ENCODE assay signal across 9 cellular contexts in the genomic region with DNA sequence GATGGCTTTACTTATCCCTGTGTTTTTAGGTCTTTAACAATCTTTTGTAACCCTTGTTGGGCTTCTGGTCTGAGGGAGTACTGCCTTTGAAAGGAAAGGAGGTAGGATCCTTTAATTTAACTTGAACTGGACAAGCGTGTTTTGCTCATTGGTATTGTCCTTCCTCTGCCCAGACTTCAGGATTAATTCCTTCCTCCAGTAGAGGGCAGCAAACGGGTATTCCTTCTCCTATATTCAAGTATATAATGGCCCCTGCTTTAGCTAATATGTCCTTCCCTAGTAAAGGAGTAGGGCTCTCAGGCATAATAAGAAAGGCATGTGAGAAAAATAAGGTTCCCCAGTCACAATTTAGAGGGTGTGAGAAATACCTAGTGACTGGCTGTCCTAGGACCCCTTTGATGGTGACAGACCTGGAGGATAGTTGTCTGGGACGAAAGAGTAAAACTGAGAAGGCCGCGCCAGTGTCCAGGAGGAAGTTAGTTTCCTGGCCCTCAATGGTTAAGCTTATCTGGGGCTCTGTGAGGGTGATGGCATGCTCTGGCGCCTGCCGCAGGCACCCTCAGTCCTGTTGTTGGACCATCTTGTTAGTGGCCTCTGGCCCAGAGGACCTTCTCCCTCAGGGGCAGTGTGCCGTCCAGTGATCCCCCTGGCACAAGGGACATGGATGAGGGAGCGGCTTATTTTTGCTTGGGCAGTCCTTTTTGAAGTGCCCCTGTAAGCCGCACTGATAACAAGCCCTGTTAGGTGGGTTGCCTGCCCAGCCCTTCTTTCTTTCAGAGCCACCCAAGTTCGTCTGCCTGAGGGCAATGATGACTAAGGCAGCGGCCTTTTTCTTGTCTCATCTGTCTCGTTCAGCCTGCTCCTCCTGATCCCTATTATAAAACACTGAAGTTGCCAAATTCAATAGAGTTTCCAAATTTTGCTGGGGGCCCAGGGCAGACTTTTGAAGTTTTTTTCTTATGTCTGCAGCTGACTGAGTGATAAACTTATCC. TPM values are rescaled to one million over a fixed set of nuclear protein-coding genes. Genes with fewer than 3 reads are reported as not detected.
DNase-seq lines count a peak whose midpoint lies in the region; ATAC-seq and TF ChIP-seq lines count a peak whose summit lies in the region.
"Had no signal": no experiment of that assay in that cellular context is flagged by ENCODE, and none has a peak within 500 bp of the region (broad histone marks: within the 10 kb centered on the region; RNA-seq: fewer than 3 reads in every experiment).

No MANE protein-coding gene starts in this region.

- H3K9ac ChIP-seq in neuronal stem cell (ENCODE audit: low read depth, low read length, poor library complexity): peak overlapping the region; percentile 47

- CTCF ChIA-PET in activated CD4-positive, alpha-beta T cell treated with anti-CD3 and anti-CD28 coated beads for 36 hours (lab: Charles Lee): interaction anchor here (0.7 to 1.9 kb wide), 3 partner anchors 15 to 19 kb away, joined by 3 to 5 read pairs (median 3); no protein-coding TSS in a partner anchor
- CTCF ChIA-PET in WTC11 (lab: Charles Lee): interaction anchor here (0.6 to 1.2 kb wide), 8 partner anchors 8 to 221 kb away, joined by 3 to 5 read pairs (median 4); no protein-coding TSS in a partner anchor

- peak; percentile 51 for TF ChIP-seq CTCF in WTC11 (IDR thresholded peaks at IDR 0.05)

- H2AFZ ChIP-seq in neuronal stem cell (ENCODE audit: low read length): peak overlapping the region; percentile 30

- H3K9me3 ChIP-seq in neuronal stem cell (replicated peaks in 1 of 2; ENCODE audit: control insufficient read depth in 2 of 2, insufficient read depth in 1 of 2, low read depth in 1 of 2, low read length in 2 of 2): no peaks in the 10 kb centered on the region

- no CpG with 5 or more reads among the region's 13 CpGs for WGBS in neuronal stem cell (ENCODE audit: extremely low coverage in 2 of 2, insufficient read length in 2 of 2, insufficient replicate concordance in 1 of 2), 2 donors

- H3K9me3 Mint-ChIP-seq in activated CD4-positive, alpha-beta T cell treated with anti-CD3 and anti-CD28 coated beads for 36 hours (ENCODE audit: low read depth): no peaks in the 10 kb centered on the region
- H3K9me3 Mint-ChIP-seq in WTC11: peaks cover 12% of the 10 kb centered on the region
- H3K9me3 Mint-ChIP-seq in stimulated activated memory B cell treated with anti-CD40 and anti-IgM and Interleukin-4, amounts not matched to agents 10 μg/mL and 1 μg/mL and 100 μg/mL, for 72 hours: no peaks in the 10 kb centered on the region

- no peak overlapping the region for H2AK5ac ChIP-seq in neuronal stem cell (ENCODE audit: low read depth, low read length)

- no peak overlapping the region for H3K4me2 ChIP-seq in neuronal stem cell (ENCODE audit: insufficient read depth, low read length, poor library complexity, severe bottlenecking)

- H3K27ac Mint-ChIP-seq in activated CD4-positive, alpha-beta T cell treated with anti-CD3 and anti-CD28 coated beads for 36 hours: no peak overlapping the region
- H3K27ac Mint-ChIP-seq in WTC11: no peak overlapping the region
- no peak overlapping the region for H3K27ac Mint-ChIP-seq in stimulated activated memory B cell treated with anti-CD40 and anti-IgM and Interleukin-4, amounts not matched to agents 10 μg/mL and 1 μg/mL and 100 μg/mL, for 72 hours
- H3K27ac Mint-ChIP-seq: activated naive CD8-positive, alpha-beta T cell had no signal

- ATAC-seq in activated CD4-positive, alpha-beta T cell treated with anti-CD3 and anti-CD28 coated beads for 36 hours: no peak
- ATAC-seq in WTC11: peak; percentile 86
- ATAC-seq in stimulated activated memory B cell treated with anti-CD40 and anti-IgM and Interleukin-4, amounts not matched to agents 10 μg/mL and 1 μg/mL and 100 μg/mL, for 72 hours: no peak
- no peak for ATAC-seq in HG03442 (IDR thresholded peaks at IDR 0.05; ENCODE audit: unreplicated experiment)

- no peak overlapping the region for H4K8ac ChIP-seq in neuronal stem cell (ENCODE audit: low read depth, low read length)

- no peak overlapping the region for H4K91ac ChIP-seq in neuronal stem cell (ENCODE audit: low read depth, low read length, poor library complexity)

- H3K36me3 ChIP-seq in neuronal stem cell (replicated peaks in 1 of 2; ENCODE audit: control insufficient read depth in 2 of 2, insufficient read depth in 2 of 2, low read length in 2 of 2): no peaks in the 10 kb centered on the region

- no peak overlapping the region for H3K14ac ChIP-seq in neuronal stem cell (ENCODE audit: low read length)

- no peaks in the 10 kb centered on the region for H3K79me1 ChIP-seq in neuronal stem cell (ENCODE audit: low read depth, low read length)

- peaks cover 4% of the 10 kb centered on the region for H3K4me1 Mint-ChIP-seq in activated CD4-positive, alpha-beta T cell treated with anti-CD3 and anti-CD28 coated beads for 36 hours
- peaks cover 9% of the 10 kb centered on the region; the same call in 1 of the 2 replicates for H3K4me1 Mint-ChIP-seq in WTC11
- no peaks in the 10 kb centered on the region for H3K4me1 Mint-ChIP-seq in stimulated activated memory B cell treated with anti-CD40 and anti-IgM and Interleukin-4, amounts not matched to agents 10 μg/mL and 1 μg/mL and 100 μg/mL, for 72 hours

- no peaks in the 10 kb centered on the region for H3K27me3 ChIP-seq in neuronal stem cell (ENCODE audit: control insufficient read depth in 3 of 3, insufficient read depth in 3 of 3, low read depth in 1 of 3, low read length in 3 of 3)

- no peak overlapping the region for H2BK12ac ChIP-seq in neuronal stem cell (ENCODE audit: low read length)

- H3K4me3 Mint-ChIP-seq in activated CD4-positive, alpha-beta T cell treated with anti-CD3 and anti-CD28 coated beads for 36 hours: no peak overlapping the region
- no peak overlapping the region for H3K4me3 Mint-ChIP-seq in WTC11
- no peak overlapping the region for H3K4me3 Mint-ChIP-seq in stimulated activated memory B cell treated with anti-CD40 and anti-IgM and Interleukin-4, amounts not matched to agents 10 μg/mL and 1 μg/mL and 100 μg/mL, for 72 hours
- H3K4me3 Mint-ChIP-seq: activated naive CD8-positive, alpha-beta T cell had no signal

- intact Hi-C loops in activated CD4-positive, alpha-beta T cell treated with anti-CD3 and anti-CD28 coated beads for 36 hours (cut with DNase I, micrococcal nuclease): loop anchor here (2.0 to 10.0 kb wide), 4 partner anchors 86 to 256 kb away; partner anchors contain the start of genes NXPE4 (in 1 of the 2) and REXO2 (in 1 of the 2)

- H2BK15ac ChIP-seq in neuronal stem cell (ENCODE audit: low read length): no peak overlapping the region

- H3K4ac ChIP-seq in neuronal stem cell (ENCODE audit: low read length): no peak overlapping the region

- no peak overlapping the region for H3K18ac ChIP-seq in neuronal stem cell (ENCODE audit: low read length)

- no peaks in the 10 kb centered on the region for H3K4me1 ChIP-seq in neuronal stem cell (ENCODE audit: control insufficient read depth in 2 of 2, insufficient read depth in 1 of 2, low read depth in 1 of 2, low read length in 2 of 2)

- peak; percentile 38 for DNase-seq in activated CD4-positive, alpha-beta T cell treated with anti-CD3 and anti-CD28 coated beads for 36 hours
- no peak for DNase-seq in activated CD4-positive, alpha-beta T cell treated with anti-CD3 and anti-CD28 coated beads for 1 hour
- peak; percentile 36 for DNase-seq in NCI-H146 treated with DMSO at 0.1 percent for 48 hours (lab: John Stamatoyannopoulos, UW; ENCODE audit: unreplicated experiment)
- peak; percentile 34 for DNase-seq in WTC11 (ENCODE audit: low spot score)
- DNase-seq in fibroblast of peridontal ligament (ENCODE audit: extremely low read depth): peak; percentile 91
- peak; percentile 35 for DNase-seq in neuronal stem cell (ENCODE audit: low spot score)

- H3K27me3 Mint-ChIP-seq in activated CD4-positive, alpha-beta T cell treated with anti-CD3 and anti-CD28 coated beads for 36 hours: no peaks in the 10 kb centered on the region
- no peaks in the 10 kb centered on the region for H3K27me3 Mint-ChIP-seq in WTC11 (ENCODE audit: low read depth)
- no peaks in the 10 kb centered on the region for H3K27me3 Mint-ChIP-seq in stimulated activated memory B cell treated with anti-CD40 and anti-IgM and Interleukin-4, amounts not matched to agents 10 μg/mL and 1 μg/mL and 100 μg/mL, for 72 hours
- H3K27me3 Mint-ChIP-seq: activated naive CD8-positive, alpha-beta T cell had no signal

- no peak overlapping the region for H3K27ac ChIP-seq in neuronal stem cell (replicated peaks; ENCODE audit: low read length)

- H3K23ac ChIP-seq in neuronal stem cell (ENCODE audit: low read depth, low read length, poor library complexity): no peak overlapping the region

- no peak overlapping the region for H2BK5ac ChIP-seq in neuronal stem cell (ENCODE audit: low read length)

- POLR2A ChIA-PET in activated CD4-positive, alpha-beta T cell treated with anti-CD3 and anti-CD28 coated beads for 36 hours (lab: Charles Lee): no interaction called here
- POLR2A ChIA-PET in WTC11 (lab: Charles Lee): no interaction called here

- H3K36me3 Mint-ChIP-seq in activated CD4-positive, alpha-beta T cell treated with anti-CD3 and anti-CD28 coated beads for 36 hours (ENCODE audit: low read depth): no peaks in the 10 kb centered on the region
- peaks cover 11% of the 10 kb centered on the region for H3K36me3 Mint-ChIP-seq in WTC11
- H3K36me3 Mint-ChIP-seq in stimulated activated memory B cell treated with anti-CD40 and anti-IgM and Interleukin-4, amounts not matched to agents 10 μg/mL and 1 μg/mL and 100 μg/mL, for 72 hours: no peaks in the 10 kb centered on the region
- H3K36me3 Mint-ChIP-seq: activated naive CD8-positive, alpha-beta T cell had no signal

- H3K4me3 ChIP-seq in neuronal stem cell (ENCODE audit: low read length in 2 of 2): no peak overlapping the region

- H2BK120ac ChIP-seq in neuronal stem cell (ENCODE audit: low read depth, low read length): no peak overlapping the region

TF ChIP-seq in WTC11, 78 proteins besides CTCF, POLR2A, EP300 and RAD21 (continues in another document):
- no peak for TF ChIP-seq NR2C2 (CRISPR knock-in tag; IDR thresholded peaks at IDR 0.05)

RNA-seq across cellular contexts. Expression of gene C11orf71, which starts 51.8 kb away (rescaled TPM):
- 1 to 10 TPM; 4.8 to 5.5 TPM for total RNA-seq in activated CD4-positive, alpha-beta T cell treated with anti-CD3 and anti-CD28 coated beads for 36 hours
- 5.9 to 7.4 TPM (median 7.3 TPM) in 3 replicates for total RNA-seq in WTC11 (2021)
- 10.4 TPM for polyA plus RNA-seq in neuronal stem cell (2013, experiment 1 of 2)
- polyA plus RNA-seq in neuronal stem cell (2013, experiment 2 of 2): 9.8 TPM

RNA-seq across cellular contexts. Expression of gene RBM7, which starts 52.0 kb away (rescaled TPM):
- 10 to 100 TPM; 46.7 to 72.3 TPM for total RNA-seq in activated CD4-positive, alpha-beta T cell treated with anti-CD3 and anti-CD28 coated beads for 36 hours
- total RNA-seq in WTC11 (2021): 36.3 to 42.1 TPM (median 38.1 TPM) in 3 replicates
- polyA plus RNA-seq in neuronal stem cell (2013, experiment 1 of 2): 29.2 TPM
- polyA plus RNA-seq in neuronal stem cell (2013, experiment 2 of 2): 29.7 TPM

RNA-seq across cellular contexts. Expression of gene NNMT, which starts 52.3 kb away (rescaled TPM):
- total RNA-seq in activated CD4-positive, alpha-beta T cell treated with anti-CD3 and anti-CD28 coated beads for 36 hours: not detected
- 0.50 to 0.53 TPM in 2 of 3 replicates, not detected in the other for total RNA-seq in WTC11 (2021)
- 0.54 TPM for polyA plus RNA-seq in neuronal stem cell (2013, experiment 1 of 2)
- 0.79 TPM for polyA plus RNA-seq in neuronal stem cell (2013, experiment 2 of 2)
